Comparison of ENCODE assay signal across 1 cellular context in the genomic region with DNA sequence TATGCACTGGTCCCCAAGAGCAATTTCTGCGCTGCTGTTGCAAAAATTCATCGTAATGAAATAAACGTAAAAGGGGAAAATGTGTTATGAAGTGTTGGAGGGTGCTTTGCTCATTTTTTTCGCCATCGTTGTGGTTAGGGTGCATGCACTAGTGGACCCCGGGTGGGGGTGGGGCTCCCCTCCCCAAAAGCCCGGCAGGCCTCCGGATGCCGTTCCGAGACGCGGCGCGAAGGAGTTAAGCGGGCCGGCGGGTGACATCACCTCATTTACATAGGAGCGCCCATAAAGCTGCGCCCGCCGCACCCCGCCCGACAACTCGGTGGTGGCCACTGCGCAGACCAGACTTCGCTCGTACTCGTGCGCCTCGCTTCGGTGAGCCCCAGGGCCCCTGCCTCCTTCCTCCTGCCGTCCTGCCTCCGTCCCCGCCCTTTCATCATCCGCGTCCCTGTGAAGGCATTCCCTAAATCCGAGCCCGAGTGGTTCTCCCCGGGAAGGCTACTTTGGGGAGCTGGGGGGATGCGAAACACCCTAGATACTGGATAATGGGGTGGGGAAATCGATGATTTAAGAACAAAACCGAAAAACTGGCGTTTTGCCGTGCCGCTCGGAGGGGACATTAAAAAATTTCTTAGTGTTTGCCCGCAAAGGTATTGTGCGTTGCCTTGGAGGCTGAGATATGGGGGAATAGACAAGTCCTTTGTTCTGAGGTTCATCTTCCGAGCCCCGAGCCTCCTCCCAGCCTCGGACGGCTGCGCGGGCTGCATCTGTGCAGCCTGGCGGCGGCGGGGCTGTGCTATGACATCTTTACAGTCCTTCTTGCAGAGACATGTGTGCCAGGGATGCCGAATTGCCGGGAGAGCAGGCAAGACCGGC.
TF ChIP-seq lines count a peak whose summit lies in the region.

A gene (plus strand): TSS at position 314 of the 873 bp plus-strand sequence.

TF ChIP-seq in HEK293, 187 proteins besides CTCF, POLR2A, EP300 and RAD21 (continued from another document):
- TF ChIP-seq, protein P1, sequence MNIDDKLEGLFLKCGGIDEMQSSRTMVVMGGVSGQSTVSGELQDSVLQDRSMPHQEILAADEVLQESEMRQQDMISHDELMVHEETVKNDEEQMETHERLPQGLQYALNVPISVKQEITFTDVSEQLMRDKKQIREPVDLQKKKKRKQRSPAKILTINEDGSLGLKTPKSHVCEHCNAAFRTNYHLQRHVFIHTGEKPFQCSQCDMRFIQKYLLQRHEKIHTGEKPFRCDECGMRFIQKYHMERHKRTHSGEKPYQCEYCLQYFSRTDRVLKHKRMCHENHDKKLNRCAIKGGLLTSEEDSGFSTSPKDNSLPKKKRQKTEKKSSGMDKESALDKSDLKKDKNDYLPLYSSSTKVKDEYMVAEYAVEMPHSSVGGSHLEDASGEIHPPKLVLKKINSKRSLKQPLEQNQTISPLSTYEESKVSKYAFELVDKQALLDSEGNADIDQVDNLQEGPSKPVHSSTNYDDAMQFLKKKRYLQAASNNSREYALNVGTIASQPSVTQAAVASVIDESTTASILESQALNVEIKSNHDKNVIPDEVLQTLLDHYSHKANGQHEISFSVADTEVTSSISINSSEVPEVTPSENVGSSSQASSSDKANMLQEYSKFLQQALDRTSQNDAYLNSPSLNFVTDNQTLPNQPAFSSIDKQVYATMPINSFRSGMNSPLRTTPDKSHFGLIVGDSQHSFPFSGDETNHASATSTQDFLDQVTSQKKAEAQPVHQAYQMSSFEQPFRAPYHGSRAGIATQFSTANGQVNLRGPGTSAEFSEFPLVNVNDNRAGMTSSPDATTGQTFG (tag by site-specific recombination; IDR thresholded peaks at IDR 0.05; ENCODE audit: borderline replicate concordance) = no peak
- no peak for TF ChIP-seq ZNF404 (tag by site-specific recombination; IDR thresholded peaks at IDR 0.05)
- TF ChIP-seq, protein P2, sequence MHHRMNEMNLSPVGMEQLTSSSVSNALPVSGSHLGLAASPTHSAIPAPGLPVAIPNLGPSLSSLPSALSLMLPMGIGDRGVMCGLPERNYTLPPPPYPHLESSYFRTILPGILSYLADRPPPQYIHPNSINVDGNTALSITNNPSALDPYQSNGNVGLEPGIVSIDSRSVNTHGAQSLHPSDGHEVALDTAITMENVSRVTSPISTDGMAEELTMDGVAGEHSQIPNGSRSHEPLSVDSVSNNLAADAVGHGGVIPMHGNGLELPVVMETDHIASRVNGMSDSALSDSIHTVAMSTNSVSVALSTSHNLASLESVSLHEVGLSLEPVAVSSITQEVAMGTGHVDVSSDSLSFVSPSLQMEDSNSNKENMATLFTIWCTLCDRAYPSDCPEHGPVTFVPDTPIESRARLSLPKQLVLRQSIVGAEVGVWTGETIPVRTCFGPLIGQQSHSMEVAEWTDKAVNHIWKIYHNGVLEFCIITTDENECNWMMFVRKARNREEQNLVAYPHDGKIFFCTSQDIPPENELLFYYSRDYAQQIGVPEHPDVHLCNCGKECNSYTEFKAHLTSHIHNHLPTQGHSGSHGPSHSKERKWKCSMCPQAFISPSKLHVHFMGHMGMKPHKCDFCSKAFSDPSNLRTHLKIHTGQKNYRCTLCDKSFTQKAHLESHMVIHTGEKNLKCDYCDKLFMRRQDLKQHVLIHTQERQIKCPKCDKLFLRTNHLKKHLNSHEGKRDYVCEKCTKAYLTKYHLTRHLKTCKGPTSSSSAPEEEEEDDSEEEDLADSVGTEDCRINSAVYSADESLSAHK (tag by site-specific recombination; IDR thresholded peaks at IDR 0.05) = no peak
- TF ChIP-seq ZNF610 (tag by site-specific recombination; IDR thresholded peaks at IDR 0.05; ENCODE audit: borderline replicate concordance) = no peak
- TF ChIP-seq, protein P3, sequence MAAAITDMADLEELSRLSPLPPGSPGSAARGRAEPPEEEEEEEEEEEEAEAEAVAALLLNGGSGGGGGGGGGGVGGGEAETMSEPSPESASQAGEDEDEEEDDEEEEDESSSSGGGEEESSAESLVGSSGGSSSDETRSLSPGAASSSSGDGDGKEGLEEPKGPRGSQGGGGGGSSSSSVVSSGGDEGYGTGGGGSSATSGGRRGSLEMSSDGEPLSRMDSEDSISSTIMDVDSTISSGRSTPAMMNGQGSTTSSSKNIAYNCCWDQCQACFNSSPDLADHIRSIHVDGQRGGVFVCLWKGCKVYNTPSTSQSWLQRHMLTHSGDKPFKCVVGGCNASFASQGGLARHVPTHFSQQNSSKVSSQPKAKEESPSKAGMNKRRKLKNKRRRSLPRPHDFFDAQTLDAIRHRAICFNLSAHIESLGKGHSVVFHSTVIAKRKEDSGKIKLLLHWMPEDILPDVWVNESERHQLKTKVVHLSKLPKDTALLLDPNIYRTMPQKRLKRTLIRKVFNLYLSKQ (tag by site-specific recombination; IDR thresholded peaks at IDR 0.05; ENCODE audit: borderline replicate concordance) = no peak
- TF ChIP-seq, protein P4, sequence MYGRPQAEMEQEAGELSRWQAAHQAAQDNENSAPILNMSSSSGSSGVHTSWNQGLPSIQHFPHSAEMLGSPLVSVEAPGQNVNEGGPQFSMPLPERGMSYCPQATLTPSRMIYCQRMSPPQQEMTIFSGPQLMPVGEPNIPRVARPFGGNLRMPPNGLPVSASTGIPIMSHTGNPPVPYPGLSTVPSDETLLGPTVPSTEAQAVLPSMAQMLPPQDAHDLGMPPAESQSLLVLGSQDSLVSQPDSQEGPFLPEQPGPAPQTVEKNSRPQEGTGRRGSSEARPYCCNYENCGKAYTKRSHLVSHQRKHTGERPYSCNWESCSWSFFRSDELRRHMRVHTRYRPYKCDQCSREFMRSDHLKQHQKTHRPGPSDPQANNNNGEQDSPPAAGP (tag by site-specific recombination; IDR thresholded peaks at IDR 0.05) = no peak
- TF ChIP-seq HOXC10 (CRISPR knock-in tag; IDR thresholded peaks at IDR 0.05) = no peak
- TF ChIP-seq ZNF214 (tag by site-specific recombination; IDR thresholded peaks at IDR 0.05; ENCODE audit: borderline replicate concordance) = no peak
- no peak for TF ChIP-seq ZNF654 (tag by site-specific recombination; IDR thresholded peaks at IDR 0.05; ENCODE audit: low read depth)
- TF ChIP-seq, protein P5, sequence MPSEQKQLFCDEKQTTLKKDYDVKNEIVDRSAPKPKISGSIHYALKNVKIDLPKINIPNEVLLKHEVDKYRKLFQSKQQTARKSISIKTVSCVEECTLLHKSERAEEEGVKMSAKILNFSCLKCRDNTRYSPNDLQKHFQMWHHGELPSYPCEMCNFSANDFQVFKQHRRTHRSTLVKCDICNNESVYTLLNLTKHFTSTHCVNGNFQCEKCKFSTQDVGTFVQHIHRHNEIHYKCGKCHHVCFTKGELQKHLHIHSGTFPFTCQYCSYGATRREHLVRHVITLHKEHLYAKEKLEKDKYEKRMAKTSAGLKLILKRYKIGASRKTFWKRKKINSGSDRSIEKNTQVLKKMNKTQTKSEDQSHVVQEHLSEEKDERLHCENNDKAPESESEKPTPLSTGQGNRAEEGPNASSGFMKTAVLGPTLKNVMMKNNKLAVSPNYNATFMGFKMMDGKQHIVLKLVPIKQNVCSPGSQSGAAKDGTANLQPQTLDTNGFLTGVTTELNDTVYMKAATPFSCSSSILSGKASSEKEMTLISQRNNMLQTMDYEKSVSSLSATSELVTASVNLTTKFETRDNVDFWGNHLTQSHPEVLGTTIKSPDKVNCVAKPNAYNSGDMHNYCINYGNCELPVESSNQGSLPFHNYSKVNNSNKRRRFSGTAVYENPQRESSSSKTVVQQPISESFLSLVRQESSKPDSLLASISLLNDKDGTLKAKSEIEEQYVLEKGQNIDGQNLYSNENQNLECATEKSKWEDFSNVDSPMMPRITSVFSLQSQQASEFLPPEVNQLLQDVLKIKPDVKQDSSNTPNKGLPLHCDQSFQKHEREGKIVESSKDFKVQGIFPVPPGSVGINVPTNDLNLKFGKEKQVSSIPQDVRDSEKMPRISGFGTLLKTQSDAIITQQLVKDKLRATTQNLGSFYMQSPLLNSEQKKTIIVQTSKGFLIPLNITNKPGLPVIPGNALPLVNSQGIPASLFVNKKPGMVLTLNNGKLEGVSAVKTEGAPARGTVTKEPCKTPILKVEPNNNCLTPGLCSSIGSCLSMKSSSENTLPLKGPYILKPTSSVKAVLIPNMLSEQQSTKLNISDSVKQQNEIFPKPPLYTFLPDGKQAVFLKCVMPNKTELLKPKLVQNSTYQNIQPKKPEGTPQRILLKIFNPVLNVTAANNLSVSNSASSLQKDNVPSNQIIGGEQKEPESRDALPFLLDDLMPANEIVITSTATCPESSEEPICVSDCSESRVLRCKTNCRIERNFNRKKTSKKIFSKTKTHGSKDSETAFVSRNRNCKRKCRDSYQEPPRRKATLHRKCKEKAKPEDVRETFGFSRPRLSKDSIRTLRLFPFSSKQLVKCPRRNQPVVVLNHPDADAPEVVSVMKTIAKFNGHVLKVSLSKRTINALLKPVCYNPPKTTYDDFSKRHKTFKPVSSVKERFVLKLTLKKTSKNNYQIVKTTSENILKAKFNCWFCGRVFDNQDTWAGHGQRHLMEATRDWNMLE (tag by site-specific recombination; conservative IDR thresholded peaks at IDR 0.05; ENCODE audit: low read depth) = no peak
- TF ChIP-seq BCL11B (tag by site-specific recombination; IDR thresholded peaks at IDR 0.05; ENCODE audit: low read depth) = no peak
- TF ChIP-seq ZIC2 (tag by site-specific recombination; IDR thresholded peaks at IDR 0.05) = no peak
- no peak for TF ChIP-seq ZNF521 (tag by site-specific recombination; IDR thresholded peaks at IDR 0.05)
- no peak for TF ChIP-seq ZNF473 (tag by site-specific recombination; IDR thresholded peaks at IDR 0.05)
- no peak for TF ChIP-seq ZSCAN30 (tag by site-specific recombination; IDR thresholded peaks at IDR 0.05)
- TF ChIP-seq ZNF785 (tag by site-specific recombination; IDR thresholded peaks at IDR 0.05) = no peak
- no peak for TF ChIP-seq ZNF175 (tag by site-specific recombination; IDR thresholded peaks at IDR 0.05)
- TF ChIP-seq ZNF510 (tag by site-specific recombination; IDR thresholded peaks at IDR 0.05; ENCODE audit: insufficient replicate concordance) = no peak
- peak; percentile 9; the same call in 1 of the 2 replicates for TF ChIP-seq SP2 (tag by site-specific recombination; IDR thresholded peaks at IDR 0.05)
- TF ChIP-seq GLIS1 (tag by site-specific recombination; IDR thresholded peaks at IDR 0.05) = peak; percentile 49
- TF ChIP-seq ZSCAN16 (tag by site-specific recombination; IDR thresholded peaks at IDR 0.05) = no peak
- no peak for TF ChIP-seq ZNF2 (tag by site-specific recombination; IDR thresholded peaks at IDR 0.05)
- no peak for TF ChIP-seq ZNF701 (tag by site-specific recombination; IDR thresholded peaks at IDR 0.05)
- no peak for TF ChIP-seq KLF10 (tag by site-specific recombination; IDR thresholded peaks at IDR 0.05)
- TF ChIP-seq ZNF341 (tag by site-specific recombination; IDR thresholded peaks at IDR 0.05; ENCODE audit: low read depth) = peak; percentile 33; the same call in 1 of the 2 replicates
- TF ChIP-seq ZNF10 (tag by site-specific recombination; IDR thresholded peaks at IDR 0.05) = no peak
- no peak for TF ChIP-seq ZNF658 (tag by site-specific recombination; IDR thresholded peaks at IDR 0.05)
